Comparison of ENCODE assay signal across 8 cellular contexts in the genomic region with DNA sequence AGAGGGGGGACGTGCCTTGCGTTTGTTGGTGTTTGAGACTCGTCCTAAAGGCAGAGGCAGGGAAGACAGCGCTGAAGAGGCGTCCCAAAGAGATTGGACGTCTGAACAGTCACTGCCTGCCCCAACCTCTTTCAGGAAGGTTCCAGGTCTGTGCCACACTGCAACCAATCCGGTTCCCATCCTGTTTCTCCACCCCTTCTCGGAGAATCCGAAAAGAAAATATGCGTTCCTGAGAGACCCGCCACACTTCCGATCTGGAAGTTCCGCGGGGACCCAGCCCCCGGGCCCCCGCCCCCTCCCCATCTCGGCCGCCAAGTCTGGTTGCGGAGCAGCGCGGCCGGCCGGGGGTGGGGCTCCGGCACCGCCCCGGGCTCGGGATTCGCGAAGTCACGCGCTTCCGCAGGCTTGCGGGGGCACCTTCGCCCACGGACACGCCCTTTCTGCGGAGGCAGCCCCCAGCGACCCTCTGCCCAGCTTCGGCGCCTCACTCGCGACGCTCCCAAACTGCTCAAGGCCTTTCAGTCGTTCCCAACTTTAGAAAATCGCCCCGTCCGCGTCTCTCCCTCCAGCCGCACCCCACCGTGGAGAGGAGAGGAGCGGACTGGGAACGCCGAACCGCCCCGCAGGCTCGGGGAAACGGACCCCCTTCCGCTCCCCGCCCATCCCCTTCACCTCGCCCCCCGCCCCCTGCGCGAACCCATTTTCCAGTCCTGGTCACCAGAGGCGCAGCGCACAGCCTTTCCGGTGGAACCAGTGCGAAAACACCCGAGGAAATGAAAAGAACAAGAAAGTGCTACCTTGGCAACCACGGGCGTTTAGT.
DNase-seq lines count a peak whose midpoint lies in the region; ATAC-seq and TF ChIP-seq lines count a peak whose summit lies in the region.

No MANE protein-coding gene starts in this region.

- TF ChIP-seq CTCF in BE2C (IDR thresholded peaks at IDR 0.05; ENCODE audit: low read depth, low read length) (no peak), liver (IDR thresholded peaks at IDR 0.05; ENCODE audit: low read depth, low read length, missing input control) (no peak), type B pancreatic cell (conservative IDR thresholded peaks at IDR 0.05) (no peak)

- no peak for TF ChIP-seq RAD21 in liver (IDR thresholded peaks at IDR 0.05)

- peak; percentile 19 for ATAC-seq in central memory CD8-positive, alpha-beta T cell (replicated peaks; ENCODE audit: extremely low read depth, poor library complexity, severe bottlenecking)
- no peak for ATAC-seq in GM18498 (IDR thresholded peaks at IDR 0.05; ENCODE audit: unreplicated experiment)

- peaks cover 2% of the 10 kb centered on the region for H3K36me3 Mint-ChIP-seq in central memory CD8-positive, alpha-beta T cell (ENCODE audit: insufficient read depth)
- H3K36me3 Mint-ChIP-seq in type B pancreatic cell = no peaks in the 10 kb centered on the region

- H3K4me3 ChIP-seq in BE2C (ENCODE audit: low read depth, low read length) (peak overlapping the region; percentile 79), MG63 (peak overlapping the region; percentile 68), liver (ENCODE audit: low read depth in 1 of 3, low read length in 3 of 3) (peak overlapping the region; percentile 1 to 60 (median 52))

- H3K4me1 ChIP-seq in BE2C = peaks cover 8% of the 10 kb centered on the region; the same call in 1 of the 2 replicates
- H3K4me1 ChIP-seq in liver (ENCODE audit: control insufficient read depth in 4 of 4, insufficient read depth in 4 of 4, low read length in 3 of 4) = peaks cover 2 to 18% (median 11%) of the 10 kb centered on the region in 4 donors

- 3% methylated on average over 70 of the region's 70 CpGs for WGBS in liver

- peak overlapping the region; percentile 72 for H3K4me3 Mint-ChIP-seq in central memory CD8-positive, alpha-beta T cell
- peak overlapping the region; percentile 86 for H3K4me3 Mint-ChIP-seq in type B pancreatic cell

- H3K9me3 ChIP-seq in BE2C = no peaks in the 10 kb centered on the region
- H3K9me3 ChIP-seq in MG63 = no peaks in the 10 kb centered on the region
- no peaks in the 10 kb centered on the region for H3K9me3 ChIP-seq in liver (ENCODE audit: control insufficient read depth in 4 of 4, low read length in 3 of 4)

- no peak overlapping the region for H3K27ac ChIP-seq in liver (ENCODE audit: low read depth in 1 of 2, low read length in 2 of 2)

- peaks cover 83% of the 10 kb centered on the region for H3K27me3 Mint-ChIP-seq in central memory CD8-positive, alpha-beta T cell
- peaks cover 77% of the 10 kb centered on the region for H3K27me3 Mint-ChIP-seq in type B pancreatic cell

- H3K36me3 ChIP-seq in BE2C (peaks cover 35% of the 10 kb centered on the region), MG63 (peaks cover 4% of the 10 kb centered on the region; the same call in 1 of the 2 replicates), liver (ENCODE audit: control insufficient read depth in 4 of 4, insufficient read depth in 3 of 4, low read depth in 1 of 4, low read length in 3 of 4) (no peaks in the 10 kb centered on the region)

- H3K9me3 Mint-ChIP-seq in central memory CD8-positive, alpha-beta T cell = no peaks in the 10 kb centered on the region
- H3K9me3 Mint-ChIP-seq in type B pancreatic cell = no peaks in the 10 kb centered on the region

- H3K4me1 Mint-ChIP-seq in central memory CD8-positive, alpha-beta T cell = peaks cover 32% of the 10 kb centered on the region
- peaks cover 9% of the 10 kb centered on the region for H3K4me1 Mint-ChIP-seq in type B pancreatic cell (ENCODE audit: unreplicated experiment)

- no peak overlapping the region for H3K9ac ChIP-seq in liver (ENCODE audit: low read depth in 1 of 2, low read length in 2 of 2)

- no peaks in the 10 kb centered on the region for H3K27me3 ChIP-seq in BE2C
- H3K27me3 ChIP-seq in MG63 = no peaks in the 10 kb centered on the region
- H3K27me3 ChIP-seq in liver (ENCODE audit: control insufficient read depth in 4 of 4, insufficient read depth in 4 of 4, low read length in 3 of 4) = peaks cover 0 to 27% (median 11%) of the 10 kb centered on the region in 4 donors

- H3K27ac Mint-ChIP-seq in central memory CD8-positive, alpha-beta T cell (ENCODE audit: low read depth) = no peak overlapping the region
- no peak overlapping the region for H3K27ac Mint-ChIP-seq in type B pancreatic cell

- DNase-seq in BE2C (peak; percentile 60), MG63 (peak; percentile 59), type B pancreatic cell (ENCODE audit: extremely low spot score, unreplicated experiment) (peak; percentile 60), SW480 (ENCODE audit: low spot score) (no peak), activated gamma-delta T cell treated with Interleukin-2 at 50 U/mL for 16 hours (no peak)
- no peak for DNase-seq in central memory CD8-positive, alpha-beta T cell (ENCODE audit: low spot score in 2 of 2)

TF ChIP-seq in liver, 16 proteins besides CTCF, POLR2A, EP300 and RAD21:
- TF ChIP-seq RXRA (IDR thresholded peaks at IDR 0.05) (no peak), YY1 (IDR thresholded peaks at IDR 0.05) (no peak), ATF3 (IDR thresholded peaks at IDR 0.05) (no peak), REST (IDR thresholded peaks at IDR 0.05) (no peak), HNF4A (conservative IDR thresholded peaks at IDR 0.05) (no peak), NR2F2 (IDR thresholded peaks at IDR 0.05) (no peak), HNF4G (IDR thresholded peaks at IDR 0.05) (no peak)

Comparison
In these comparisons a context has a peak if more than half of its experiments do, and no peak if none do; other contexts are left out.
1. DNase-seq: peak in BE2C (single experiment), MG63 (single experiment) and type B pancreatic cell (single experiment); none in central memory CD8-positive, alpha-beta T cell (0 of 2), SW480 (single experiment) and activated gamma-delta T cell treated with Interleukin-2 at 50 U/mL for 16 hours (single experiment).
2. Peak in every context shown above with its lines, with median percentiles within 50 percentile points of each other: H3K4me3 ChIP-seq.